In genomic region chr1:181204530-181204929, GRCh38 we compare ENCODE assay signal across 21 cellular contexts.
"Had no signal": no experiment of that assay in that cellular context is flagged by ENCODE, and none has a peak within 500 bp of the region (broad histone marks: within the 10 kb centered on the region; RNA-seq: fewer than 3 reads in every experiment).

No MANE protein-coding gene starts in this region.

- H3K27me3 ChIP-seq: ascending aorta, body of pancreas, cardiac muscle cell had no signal

- H3K27ac ChIP-seq: ascending aorta, body of pancreas, cardiac muscle cell had no signal

- H3K9me3 ChIP-seq: body of pancreas had no signal

- ATAC-seq: activated CD8-positive, alpha-beta memory T cell treated with anti-CD3 and anti-CD28 coated beads, Interleukin-2, amount 10 ng/mL, durations not matched to agents 7 days and 5 days; activated CD8-positive, alpha-beta T cell treated with anti-CD3 and anti-CD28 coated beads, Interleukin-2, amount 10 ng/mL, durations not matched to agents 7 days and 5 days; activated T-helper 17 cell treated with anti-CD3 and anti-CD28 coated beads, Interleukin-2, amount 50 U/mL, for 72 hours; body of pancreas; PC-3 had no signal

- H3K4me1 ChIP-seq: ascending aorta, body of pancreas had no signal

- H3K36me3 ChIP-seq: ascending aorta, cardiac muscle cell had no signal

- H3K4me3 ChIP-seq: ascending aorta, body of pancreas, cardiac muscle cell had no signal

- DNase-seq: activated CD4-positive, alpha-beta T cell treated with anti-CD3 and anti-CD28 coated beads for 48 hours; activated CD4-positive, alpha-beta T cell treated with anti-CD3 and anti-CD28 coated beads, Interleukin-2, amount 50 U/mL, for 4 hours; activated CD4-positive, CD25-positive, alpha-beta regulatory T cell treated with anti-CD3 and anti-CD28 coated beads, Interleukin-2, amount 50 U/mL, for 72 hours; activated CD8-positive, alpha-beta memory T cell treated with anti-CD3 and anti-CD28 coated beads, Interleukin-2, amount 10 ng/mL, durations not matched to agents 7 days and 5 days; activated CD8-positive, alpha-beta T cell treated with anti-CD3 and anti-CD28 coated beads, Interleukin-2, amount 10 ng/mL, durations not matched to agents 7 days and 5 days; activated gamma-delta T cell treated with Interleukin-2 at 50 U/mL for 16 hours; activated naive CD4-positive, alpha-beta T cell treated with anti-CD3 and anti-CD28 coated beads, Interleukin-2, amount 10 ng/mL, durations not matched to agents 7 days and 5 days; activated naive CD8-positive, alpha-beta T cell treated with anti-CD3 and anti-CD28 coated beads, Interleukin-2, amount 10 ng/mL, durations not matched to agents 7 days and 5 days; activated T-cell treated with anti-CD3 and anti-CD28 coated beads, Interleukin-2, amount 50 U/mL, for 48 hours; body of pancreas; cerebellar nuclear complex; NCI-H1105 treated with DMSO at 0.1 percent for 48 hours; NCI-H1436 treated with DMSO at 0.1 percent for 48 hours; NCI-H187; NCI-H2081; NCI-H446; PC-3; SHP77 treated with DMSO at 0.1 percent for 48 hours had no signal
